9 cellular contexts compared by ENCODE assay signal in genomic region chr6:107318100-107318736, GRCh38.
DNase-seq lines count a peak whose midpoint lies in the region; ATAC-seq and TF ChIP-seq lines count a peak whose summit lies in the region.
"Had no signal": no experiment of that assay in that cellular context is flagged by ENCODE, and none has a peak within 500 bp of the region (broad histone marks: within the 10 kb centered on the region; RNA-seq: fewer than 3 reads in every experiment).

No MANE protein-coding gene starts in this region.

- H3K27me3 ChIP-seq in cardiac muscle cell: no peaks in the 10 kb centered on the region

- H3K4me1 Mint-ChIP-seq in activated T-cell treated with anti-CD3 and anti-CD28 coated beads, Interleukin-2, amount 50 U/mL, for 4 hours (ENCODE audit: low read depth): peaks cover 8% of the 10 kb centered on the region

- peak; percentile 81 for ATAC-seq in GM18907 (IDR thresholded peaks at IDR 0.05; ENCODE audit: unreplicated experiment)
- ATAC-seq in HG03280 (IDR thresholded peaks at IDR 0.05; ENCODE audit: unreplicated experiment): peak; percentile 86
- ATAC-seq in activated T-cell treated with anti-CD3 and anti-CD28 coated beads, Interleukin-2, amount 50 U/mL, for 4 hours: peak; percentile 43 to 58

- no peak overlapping the region for H3K4me3 Mint-ChIP-seq in activated T-cell treated with anti-CD3 and anti-CD28 coated beads, Interleukin-2, amount 50 U/mL, for 4 hours
- H3K4me3 Mint-ChIP-seq: T-helper 1 cell treated with Interleukin-12 subunit alpha and Interleukin-12 subunit beta and Interleukin-4 antibody, amounts not matched to agents 30 μg/mL and 1 μg/mL, for 36 hours had no signal

- DNase-seq in COLO829 (ENCODE audit: low spot score) (peak; percentile 55), NCI-H748 treated with DMSO at 0.1 percent for 48 hours (lab: John Stamatoyannopoulos, UW) (peak; percentile 52), cardiac muscle cell (ENCODE audit: low read depth in 1 of 2, low spot score in 1 of 2) (peak; percentile 73 to 78), renal cortical epithelial cell (ENCODE audit: low read depth) (peak; percentile 53), occipital lobe (lab: John Stamatoyannopoulos, UW) (no peak)
- DNase-seq in activated T-cell treated with anti-CD3 and anti-CD28 coated beads, Interleukin-2, amount 50 U/mL, for 4 hours: no peak

- H3K9me3 Mint-ChIP-seq in activated T-cell treated with anti-CD3 and anti-CD28 coated beads, Interleukin-2, amount 50 U/mL, for 4 hours: no peaks in the 10 kb centered on the region
- H3K9me3 Mint-ChIP-seq: T-helper 1 cell treated with Interleukin-12 subunit alpha and Interleukin-12 subunit beta and Interleukin-4 antibody, amounts not matched to agents 30 μg/mL and 1 μg/mL, for 36 hours had no signal

- no peaks in the 10 kb centered on the region for H3K27me3 Mint-ChIP-seq in activated T-cell treated with anti-CD3 and anti-CD28 coated beads, Interleukin-2, amount 50 U/mL, for 4 hours (ENCODE audit: low read depth)

- peaks cover 8% of the 10 kb centered on the region for H3K36me3 Mint-ChIP-seq in activated T-cell treated with anti-CD3 and anti-CD28 coated beads, Interleukin-2, amount 50 U/mL, for 4 hours (ENCODE audit: insufficient read depth)

- no peak overlapping the region for H3K27ac ChIP-seq in cardiac muscle cell

- H3K9me3 ChIP-seq in cardiac muscle cell (ENCODE audit: low read depth): no peaks in the 10 kb centered on the region

- peaks cover 8% of the 10 kb centered on the region for H3K4me1 ChIP-seq in cardiac muscle cell (ENCODE audit: low read depth)

- no peak overlapping the region for H3K4me3 ChIP-seq in cardiac muscle cell

- TF ChIP-seq CTCF in cardiac muscle cell (IDR thresholded peaks at IDR 0.05; ENCODE audit: low read depth, low read length): peak; percentile 85

- no peaks in the 10 kb centered on the region for H3K36me3 ChIP-seq in cardiac muscle cell

Comparison
In these comparisons a context has a peak if more than half of its experiments do, and no peak if none do; other contexts are left out.
1. DNase-seq: peak in COLO829 (single experiment), NCI-H748 treated with DMSO at 0.1 percent for 48 hours (single experiment), cardiac muscle cell (2 of 2) and renal cortical epithelial cell (single experiment); none in activated T-cell treated with anti-CD3 and anti-CD28 coated beads, Interleukin-2, amount 50 U/mL, for 4 hours (single experiment) and occipital lobe (single experiment).
2. Peak in every context shown above with its lines, with median percentiles within 50 percentile points of each other: ATAC-seq.